Comparison of ENCODE assay signal across 25 cellular contexts in the genomic region with DNA sequence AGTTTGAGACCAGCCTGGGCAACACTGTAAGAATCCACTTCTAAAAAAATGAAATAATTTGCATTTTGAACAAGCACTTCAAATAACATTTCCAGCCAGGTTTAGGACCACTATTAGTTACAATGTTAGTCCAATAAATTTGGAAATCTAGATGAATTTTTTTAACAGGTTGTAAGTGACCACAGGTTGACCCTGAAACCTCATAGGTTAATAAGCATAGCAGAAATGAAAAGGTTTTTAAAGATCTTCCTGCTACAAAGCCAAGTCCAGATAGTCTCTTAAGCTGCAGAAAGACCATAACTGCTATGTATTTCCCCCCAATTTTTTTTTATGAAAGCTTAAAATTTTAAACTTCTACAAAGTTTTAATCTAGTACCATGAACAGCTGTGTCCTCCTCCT. TPM values are rescaled to one million over a fixed set of nuclear protein-coding genes. Genes with fewer than 3 reads are reported as not detected.
DNase-seq lines count a peak whose midpoint lies in the region; ATAC-seq, FAIRE-seq and TF ChIP-seq lines count a peak whose summit lies in the region.
"Had no signal": no experiment of that assay in that cellular context is flagged by ENCODE, and none has a peak within 500 bp of the region (broad histone marks: within the 10 kb centered on the region; RNA-seq: fewer than 3 reads in every experiment).

No MANE protein-coding gene starts in this region.

- FAIRE-seq in HepG2 (lab: Jason Lieb, UNC), result no peak
- FAIRE-seq: GM12878, H54 had no signal

- ATAC-seq in HepG2 (no peak), right lobe of liver (no peak)
- ATAC-seq: GM12878 had no signal

- no peak overlapping the region for H4K91ac ChIP-seq in trophoblast cell (ENCODE audit: low read depth, low read length)

- H3K27ac ChIP-seq in liver (ENCODE audit: low read depth in 1 of 2, low read length in 2 of 2) (peak overlapping the region; percentile 19 to 59), HepG2 (ENCODE audit: extremely low read length, insufficient read depth, low read length) (no peak overlapping the region), right lobe of liver (peak overlapping the region; percentile 3 to 97 (median 90)), trophoblast cell (ENCODE audit: low read depth, low read length) (no peak overlapping the region), adrenal gland (no peak overlapping the region)
- H3K27ac ChIP-seq: PC-9, SK-N-MC had no signal

- no peaks in the 10 kb centered on the region for H4K20me1 ChIP-seq in HepG2 (ENCODE audit: insufficient read depth, low read length)
- H4K20me1 ChIP-seq: BLaER1 treated with 17β-estradiol and CSF1 and Interleukin-3, amounts not matched to agents 10 nM and 100 nM had no signal

- POLR2A ChIA-PET in HepG2 (lab: Yijun Ruan, JAX), result interaction anchor here (4.6 kb wide), 1 partner anchor 69 kb away, joined by 29 read pairs; a partner anchor contains a TSS

- TF ChIP-seq RAD21 in liver (IDR thresholded peaks at IDR 0.05), result no peak
- no peak for TF ChIP-seq RAD21 in HepG2 (CRISPR knock-in tag; IDR thresholded peaks at IDR 0.05)

- H3K79me2 ChIP-seq in HepG2 (ENCODE audit: insufficient read depth, low read length) (no peaks in the 10 kb centered on the region), trophoblast cell (ENCODE audit: control insufficient read depth, insufficient read depth, low read length, poor library complexity) (peaks cover 2% of the 10 kb centered on the region)

- H3K4me1 ChIP-seq in liver (ENCODE audit: control insufficient read depth in 4 of 4, insufficient read depth in 4 of 4, low read length in 3 of 4) (peaks cover 4 to 53% (median 35%) of the 10 kb centered on the region in 4 donors), HepG2 (ENCODE audit: insufficient read depth, low read length) (peaks cover 51% of the 10 kb centered on the region), right lobe of liver (peaks cover 0 to 38% (median 11%) of the 10 kb centered on the region in 4 donors), trophoblast cell (ENCODE audit: control insufficient read depth in 1 of 2, insufficient read depth in 2 of 2, low read length in 2 of 2) (peaks cover 2 to 6% of the 10 kb centered on the region in 2 experiments), adrenal gland (replicated peaks in 1 of 2) (peaks cover 0 to 19% of the 10 kb centered on the region in 2 donors)

- no peak overlapping the region for H2BK5ac ChIP-seq in trophoblast cell (ENCODE audit: low read depth, low read length, poor library complexity)

- H3K23ac ChIP-seq in trophoblast cell (ENCODE audit: low read length), result no peak overlapping the region

- H3K14ac ChIP-seq in trophoblast cell (ENCODE audit: low read length), result no peak overlapping the region

- H3K4me3 ChIP-seq in liver (ENCODE audit: low read depth in 1 of 3, low read length in 3 of 3) (no peak overlapping the region), HepG2 (replicated peaks in 1 of 3; ENCODE audit: insufficient read depth in 1 of 3, low read depth in 2 of 3, low read length in 3 of 3) (no peak overlapping the region), astrocyte of the cerebellum (ENCODE audit: low read depth, low read length) (no peak overlapping the region), right lobe of liver (peak overlapping the region in 1 of 3 donors; percentile 80), trophoblast cell (ENCODE audit: low read depth, low read length) (no peak overlapping the region), adrenal gland (no peak overlapping the region)
- H3K4me3 ChIP-seq: GM12878, PC-9, SK-N-MC had no signal

- TF ChIP-seq CTCF in liver (IDR thresholded peaks at IDR 0.05; ENCODE audit: low read depth, low read length, missing input control) (no peak), HepG2 (CRISPR knock-in tag; IDR thresholded peaks at IDR 0.05) (no peak), astrocyte of the cerebellum (IDR thresholded peaks at IDR 0.05; ENCODE audit: low read depth, low read length, missing control alignments) (no peak), right lobe of liver (IDR thresholded peaks at IDR 0.05) (no peak), adrenal gland (IDR thresholded peaks at IDR 0.05) (no peak)

- H3K18ac ChIP-seq in trophoblast cell (ENCODE audit: low read length), result no peak overlapping the region

- no peak overlapping the region for H3K4me2 ChIP-seq in HepG2 (ENCODE audit: low read depth, low read length)
- H3K4me2 ChIP-seq in trophoblast cell (ENCODE audit: low read length), result no peak overlapping the region
- H3K4me2 ChIP-seq: PC-9 had no signal

- no peak overlapping the region for H3K4ac ChIP-seq in trophoblast cell (ENCODE audit: low read depth, low read length)

- CTCF ChIA-PET in HepG2 (lab: Yijun Ruan, JAX; ENCODE audit: low intra/inter-chr PET ratio, low total read pairs), result no interaction called here

- TF ChIP-seq POLR2A in HepG2 (IDR thresholded peaks at IDR 0.05; ENCODE audit: insufficient read depth in 1 of 2, low read depth in 2 of 2, low read length in 2 of 2), result no peak
- TF ChIP-seq POLR2A in right lobe of liver (IDR thresholded peaks at IDR 0.05), result no peak
- no peak for TF ChIP-seq POLR2A in adrenal gland (IDR thresholded peaks at IDR 0.05)

- in situ Hi-C loops in HepG2 (cut with HindIII; ENCODE audit: extremely low pct_ligation_motif_present, low pct_unique_long_range_greater_than_20kb), result no loop called here
- in situ Hi-C loops in astrocyte of the cerebellum (cut with HindIII; ENCODE audit: low sequenced_read_pairs), result no loop called here

- H3K36me3 ChIP-seq in liver (ENCODE audit: control insufficient read depth in 4 of 4, insufficient read depth in 3 of 4, low read depth in 1 of 4, low read length in 3 of 4) (no peaks in the 10 kb centered on the region), HepG2 (replicated peaks in 1 of 2; ENCODE audit: control insufficient read depth in 1 of 2, insufficient read depth in 2 of 2, low read length in 2 of 2) (no peaks in the 10 kb centered on the region), right lobe of liver (no peaks in the 10 kb centered on the region), trophoblast cell (ENCODE audit: control insufficient read depth in 1 of 2, insufficient read depth in 2 of 2, low read length in 2 of 2) (no peaks in the 10 kb centered on the region), adrenal gland (replicated peaks in 1 of 2) (no peaks in the 10 kb centered on the region)

- H3K79me1 ChIP-seq in trophoblast cell (ENCODE audit: low read length), result peaks cover 9% of the 10 kb centered on the region

- no peak overlapping the region for H2AK5ac ChIP-seq in trophoblast cell (ENCODE audit: low read length)

- TF ChIP-seq EP300 in HepG2 (IDR thresholded peaks at IDR 0.05; ENCODE audit: low read depth in 2 of 2, low read length in 2 of 2), result no peak
- TF ChIP-seq EP300 in HepG2 (CRISPR knock-in tag; IDR thresholded peaks at IDR 0.05; ENCODE audit: borderline replicate concordance), result no peak

- no TSS peak for BruUV-seq in HepG2 (replicated peaks; lab: Mats Ljungman, UMichigan)

- no peak overlapping the region for H4K12ac ChIP-seq in trophoblast cell (ENCODE audit: low read depth, low read length)

- H4K8ac ChIP-seq in trophoblast cell (ENCODE audit: low read depth, low read length), result no peak overlapping the region

- H3K27me3 ChIP-seq in liver (ENCODE audit: control insufficient read depth in 4 of 4, insufficient read depth in 4 of 4, low read length in 3 of 4) (no peaks in the 10 kb centered on the region), HepG2 (ENCODE audit: control insufficient read depth in 1 of 2, insufficient read depth in 2 of 2, low read length in 2 of 2) (no peaks in the 10 kb centered on the region), right lobe of liver (no peaks in the 10 kb centered on the region), trophoblast cell (ENCODE audit: insufficient read depth, low read length) (no peaks in the 10 kb centered on the region), adrenal gland (no peaks in the 10 kb centered on the region)
- H3K27me3 ChIP-seq: BLaER1 treated with 17β-estradiol and CSF1 and Interleukin-3, amounts not matched to agents 10 nM and 100 nM had no signal

- H2BK12ac ChIP-seq in trophoblast cell (ENCODE audit: low read length), result no peak overlapping the region

- peak overlapping the region in 1 of 2 donors; percentile 19 for H3K9ac ChIP-seq in liver (ENCODE audit: low read depth in 1 of 2, low read length in 2 of 2)
- no peak overlapping the region for H3K9ac ChIP-seq in HepG2 (ENCODE audit: insufficient read depth, low read depth, low read length)
- H3K9ac ChIP-seq in trophoblast cell (ENCODE audit: low read length), result no peak overlapping the region
- H3K9ac ChIP-seq: BLaER1 treated with 17β-estradiol and CSF1 and Interleukin-3, amounts not matched to agents 10 nM and 100 nM had no signal

- H3K9me3 ChIP-seq in liver (ENCODE audit: control insufficient read depth in 4 of 4, low read length in 3 of 4) (no peaks in the 10 kb centered on the region), HepG2 (ENCODE audit: low read length) (no peaks in the 10 kb centered on the region), right lobe of liver (no peaks in the 10 kb centered on the region), trophoblast cell (ENCODE audit: insufficient read depth, low read depth, low read length) (no peaks in the 10 kb centered on the region), adrenal gland (replicated peaks in 1 of 3) (no peaks in the 10 kb centered on the region)
- H3K9me3 ChIP-seq: BLaER1 treated with 17β-estradiol and CSF1 and Interleukin-3, amounts not matched to agents 10 nM and 100 nM; Caco-2 had no signal

- no peak for DNase-seq in HepG2 (ENCODE audit: low spot score)
- peak; percentile 48 for DNase-seq in astrocyte of the cerebellum (ENCODE audit: low read depth)
- DNase-seq in right lobe of liver, result no peak
- no peak for DNase-seq in T-helper 9 cell
- DNase-seq in trophoblast cell, result no peak
- DNase-seq in adrenal gland, result no peak
- no peak for DNase-seq in effector CD8-positive, alpha-beta T cell (lab: John Stamatoyannopoulos, UW)
- DNase-seq: 8988T; Caco-2; CD4-positive, alpha-beta memory T cell; DMS 273 treated with DMSO at 0.1 percent for 48 hours; DMS79 treated with DMSO at 0.1 percent for 48 hours; KG1; NCI-H1417 treated with DMSO at 0.1 percent for 48 hours; NCI-H187; NCI-H446 treated with DMSO at 0.1 percent for 48 hours; NCI-H526 treated with DMSO at 0.1 percent for 48 hours; PC-9; RPMI8226; SHP77 treated with DMSO at 0.1 percent for 48 hours had no signal

- intact Hi-C loops in HepG2 (cut with micrococcal nuclease; ENCODE audit: unreplicated experiment) (no loop called here), right lobe of liver (cut with DNase I) (no loop called here), adrenal gland (cut with DNase I) (no loop called here)

- no peak overlapping the region for H2BK120ac ChIP-seq in trophoblast cell (ENCODE audit: insufficient read depth, low read length, poor library complexity)

- H2AFZ ChIP-seq in HepG2 (ENCODE audit: low read length), result no peak overlapping the region
- no peak overlapping the region for H2AFZ ChIP-seq in trophoblast cell (ENCODE audit: insufficient read depth, low read length, poor library complexity)
- H2AFZ ChIP-seq: PC-9 had no signal

RNA-seq across cellular contexts. Expression of a gene that starts 1.5 kb away (rescaled TPM):
- 10 to 100 TPM; 32.4 to 49.2 TPM for total RNA-seq in liver
- 100 to 1,000 TPM in 1 of 2 donors, 10 to 100 TPM in 1; 61.4 to 243 TPM for polyA plus RNA-seq in liver
- total RNA-seq in HepG2 (2016; rRNA removed; fragmentation: Illumina TruSeq; extraction: Trizol), result 49.1 and 54.3 TPM in 2 replicates
- total RNA-seq in HepG2 (2016; cell fraction: cytosol; rRNA removed; fragmentation: Illumina TruSeq; extraction: Trizol; ENCODE audit: low read depth), result 8.5 and 10.3 TPM in 2 replicates
- 50.7 and 55.5 TPM in 2 replicates for total RNA-seq in HepG2 (2016; cell fraction: insoluble cytoplasmic fraction; rRNA removed; fragmentation: Illumina TruSeq; extraction: Trizol)
- 15.4 and 15.6 TPM in 2 replicates for total RNA-seq in HepG2 (2016; cell fraction: membrane; rRNA removed; fragmentation: Illumina TruSeq; extraction: Trizol)
- 42.6 and 44.4 TPM in 2 replicates for total RNA-seq in HepG2 (2016; cell fraction: nucleus; rRNA removed; fragmentation: Illumina TruSeq; extraction: Trizol)
- 41.4 and 43.4 TPM in 2 replicates for polyA plus RNA-seq in HepG2 (2011; rRNA removed)
- polyA plus RNA-seq in HepG2 (2011; cell fraction: cytosol; rRNA removed), result 10.6 and 16.0 TPM in 2 replicates
- 89.2 and 101 TPM in 2 replicates for polyA plus RNA-seq in HepG2 (2011; cell fraction: nucleus; rRNA removed)
- 26.0 and 34.9 TPM in 2 replicates for polyA plus RNA-seq in HepG2 (2012)
- polyA plus RNA-seq in HepG2 (2016; cell fraction: cytosol; fragmentation: Illumina TruSeq; extraction: Trizol; ENCODE audit: low read depth), result 14.8 and 14.9 TPM in 2 replicates
- 47.6 and 48.6 TPM in 2 replicates for polyA plus RNA-seq in HepG2 (2016; cell fraction: insoluble cytoplasmic fraction; fragmentation: Illumina TruSeq; extraction: Trizol; ENCODE audit: low read depth)
- 10.6 and 12.0 TPM in 2 replicates for polyA plus RNA-seq in HepG2 (2016; cell fraction: membrane; fragmentation: Illumina TruSeq; extraction: Trizol; ENCODE audit: low read depth)
- polyA plus RNA-seq in HepG2 (2016; cell fraction: nucleus; fragmentation: Illumina TruSeq; extraction: Trizol; ENCODE audit: insufficient read depth, low read depth), result 78.3 and 81.9 TPM in 2 replicates
- polyA minus RNA-seq in HepG2 (2011; rRNA and poly(A)+ RNA removed; ENCODE audit: low replicate concordance), result 7.3 and 20.3 TPM in 2 replicates
- 4.6 and 5.9 TPM in 2 replicates for polyA minus RNA-seq in HepG2 (2011; cell fraction: cytosol; rRNA and poly(A)+ RNA removed)
- polyA minus RNA-seq in HepG2 (2011; cell fraction: nucleus; rRNA and poly(A)+ RNA removed), result 32.6 and 33.7 TPM in 2 replicates
- total RNA-seq in right lobe of liver, result 100 to 1,000 TPM in 4 of 6 experiments, 10 to 100 TPM in 2; 43.5 to 141 (median 103) TPM
- polyA plus RNA-seq in trophoblast cell (2013), result 22.4 and 22.8 TPM in 2 replicates
- 10 to 100 TPM; 16.8 to 47.1 (median 29.5) TPM for total RNA-seq in adrenal gland
- 10 to 100 TPM; 39.6 to 59.5 (median 45.4) TPM for polyA plus RNA-seq in adrenal gland

Comparison
In these comparisons a context has a peak if more than half of its experiments do, and no peak if none do; other contexts are left out.
1. H3K27ac ChIP-seq: peak in liver (2 of 2) and right lobe of liver (3 of 3); none in HepG2 (single experiment), trophoblast cell (single experiment) and adrenal gland (0 of 5).